21 cellular contexts compared by ENCODE assay signal in genomic region chr7:1388936-1389335, GRCh38.
"Had no signal": no experiment of that assay in that cellular context is flagged by ENCODE, and none has a peak within 500 bp of the region (broad histone marks: within the 10 kb centered on the region; RNA-seq: fewer than 3 reads in every experiment).

No MANE protein-coding gene starts in this region.

- H3K4me2 ChIP-seq: hepatocyte had no signal

- ATAC-seq: foreskin keratinocyte; left cardiac atrium; left ventricle myocardium superior; right lobe of liver; stimulated activated effector memory CD8-positive, alpha-beta T cell treated with anti-CD3 and anti-CD28 coated beads, Interleukin-12 subunit alpha, Interleukin-12 subunit beta, amount 100 ng/mL, for 72 hours; stimulated activated naive CD8-positive, alpha-beta T cell treated with anti-CD3 and anti-CD28 coated beads, Interleukin-15, Interleukin-2, amounts not matched to agents 100 U/mL and 50 U/mL, for 24 hours had no signal

- H3K27ac ChIP-seq: coronary artery, foreskin keratinocyte, hepatocyte, parathyroid adenoma, prostate gland, right lobe of liver, suprapubic skin, thyroid gland had no signal

- DNase-seq: effector CD4-positive, alpha-beta T cell; endodermal cell; erythroblast; foreskin keratinocyte; kidney; left cardiac atrium; left ventricle myocardium superior; mesendoderm; naive B cell; occipital lobe; right lobe of liver; stimulated activated CD4-positive, alpha-beta T cell treated with anti-CD3 and anti-CD28 coated beads, Interleukin-4, amount 100 ng/mL, for 1 hour; stimulated activated CD8-positive, alpha-beta memory T cell treated with anti-CD3 and anti-CD28 coated beads, Interleukin-4, amount 100 ng/mL, for 48 hours; stimulated activated naive CD8-positive, alpha-beta T cell treated with anti-CD3 and anti-CD28 coated beads, Interleukin-15, Interleukin-2, amounts not matched to agents 100 U/mL and 50 U/mL, for 24 hours; thyroid gland had no signal

- H3K36me3 ChIP-seq: prostate gland, right lobe of liver, suprapubic skin, thyroid gland had no signal

- H2AFZ ChIP-seq: hepatocyte, parathyroid adenoma had no signal

- H3K9me3 ChIP-seq: prostate gland, right lobe of liver, suprapubic skin, thyroid gland had no signal

- H3K9ac ChIP-seq: parathyroid adenoma had no signal

- H3K27me3 ChIP-seq: right lobe of liver, thyroid gland had no signal

- H3K4me1 ChIP-seq: foreskin keratinocyte, parathyroid adenoma, prostate gland, right lobe of liver, suprapubic skin, thyroid gland had no signal

- H3K4me3 ChIP-seq: coronary artery, hepatocyte, prostate gland, right lobe of liver, suprapubic skin, thyroid gland had no signal
